ENCODE assay signal across 8 cellular contexts in genomic region chr1:48776400-48777218, GRCh38. TPM values are rescaled to one million over a fixed set of nuclear protein-coding genes. Genes with fewer than 3 reads are reported as not detected.
DNase-seq lines count a peak whose midpoint lies in the region; ATAC-seq, FAIRE-seq and TF ChIP-seq lines count a peak whose summit lies in the region.

BEND5 (minus strand) TSS chr1:48776891; CDS start chr1:48776831, 60 bp downstream.

- TF ChIP-seq CTCF in brain microvascular endothelial cell (IDR thresholded peaks at IDR 0.05; ENCODE audit: low read depth, low read length, missing control alignments) (no peak), keratinocyte (optimal IDR thresholded peaks at IDR 0.05 in 1 of 3, IDR thresholded peaks at IDR 0.05 in 1 of 3, conservative IDR thresholded peaks at IDR 0.05 in 1 of 3; ENCODE audit: extremely low read depth in 1 of 3, insufficient read depth in 2 of 3, low read length in 3 of 3) (no peak)

- no peaks in the 10 kb centered on the region for H3K27me3 ChIP-seq in CD8-positive, alpha-beta memory T cell (ENCODE audit: insufficient read depth, low read length, poor library complexity, severe bottlenecking)
- H3K27me3 ChIP-seq in brain microvascular endothelial cell (replicated peaks) (no peaks in the 10 kb centered on the region), keratinocyte (ENCODE audit: control insufficient read depth, extremely low read depth, insufficient read depth, low read length) (peaks cover 43% of the 10 kb centered on the region)

- peaks cover 0 to 6% (median 0%) of the 10 kb centered on the region in 5 donors for H3K9me3 Mint-ChIP-seq in CD8-positive, alpha-beta memory T cell

- peak; percentile 63 for ATAC-seq in T-helper 17 cell
- ATAC-seq in GM21367 (IDR thresholded peaks at IDR 0.05; ENCODE audit: unreplicated experiment) = no peak
- ATAC-seq in HG03039 (IDR thresholded peaks at IDR 0.05; ENCODE audit: unreplicated experiment) = no peak

- peaks cover 8% of the 10 kb centered on the region for H3K4me1 ChIP-seq in CD8-positive, alpha-beta memory T cell (ENCODE audit: insufficient read depth, low read length)
- H3K4me1 ChIP-seq in keratinocyte (ENCODE audit: control insufficient read depth, extremely low read depth, insufficient read depth, low read length) = no peaks in the 10 kb centered on the region

- H3K4me3 Mint-ChIP-seq in CD8-positive, alpha-beta memory T cell = peak within 1 kb of the TSS; percentile 78 to 91 (median 87)
- peak within 1 kb of the TSS; percentile 82 for H3K4me3 Mint-ChIP-seq in T-helper 17 cell

- H3K9ac ChIP-seq in keratinocyte (ENCODE audit: control insufficient read depth, extremely low read depth, insufficient read depth, low read length) = no peak within 1 kb of the TSS

- H3K4me2 ChIP-seq in keratinocyte (ENCODE audit: control insufficient read depth, extremely low read depth, insufficient read depth, low read depth, low read length) = peak within 1 kb of the TSS; percentile 37

- POLR2A ChIA-PET in CD8-positive, alpha-beta memory T cell (lab: Charles Lee) = no interaction called here

- H3K79me2 ChIP-seq in keratinocyte (ENCODE audit: control insufficient read depth, insufficient read depth, low read length) = no peaks in the 10 kb centered on the region

- peak within 1 kb of the TSS in 5 of 8 donors; percentile 56 to 92 (median 76) for H3K27ac Mint-ChIP-seq in CD8-positive, alpha-beta memory T cell
- H3K27ac Mint-ChIP-seq in T-helper 17 cell = no peak within 1 kb of the TSS

- no peak for FAIRE-seq in keratinocyte (lab: Jason Lieb, UNC)

- H3K27ac ChIP-seq in CD8-positive, alpha-beta memory T cell (ENCODE audit: low read depth, low read length) = no peak within 1 kb of the TSS
- H3K27ac ChIP-seq in brain microvascular endothelial cell = no peak within 1 kb of the TSS
- no peak within 1 kb of the TSS for H3K27ac ChIP-seq in keratinocyte (ENCODE audit: control insufficient read depth, insufficient read depth, low read length)

- in situ Hi-C loops in brain microvascular endothelial cell (cut with HindIII; ENCODE audit: low pct_ligation_motif_present, low sequenced_read_pairs) = no loop called here

- H2AFZ ChIP-seq in keratinocyte (ENCODE audit: control insufficient read depth, low read length) = no peak within 1 kb of the TSS

- H3K9me3 ChIP-seq in CD8-positive, alpha-beta memory T cell (ENCODE audit: low read length) = no peaks in the 10 kb centered on the region
- H3K9me3 ChIP-seq in T-helper 17 cell (ENCODE audit: control insufficient read depth, low read length, poor library complexity, severe bottlenecking) (no peaks in the 10 kb centered on the region), keratinocyte (ENCODE audit: control insufficient read depth, low read depth, low read length) (no peaks in the 10 kb centered on the region)

- peak within 1 kb of the TSS; percentile 55 for H3K4me3 ChIP-seq in CD8-positive, alpha-beta memory T cell (ENCODE audit: low read length)
- peak within 1 kb of the TSS; percentile 56 for H3K4me3 ChIP-seq in brain microvascular endothelial cell (ENCODE audit: low read depth, low read length)
- H3K4me3 ChIP-seq in keratinocyte (ENCODE audit: control insufficient read depth in 2 of 3, extremely low read depth in 1 of 3, insufficient read depth in 2 of 3, low read depth in 1 of 3, low read length in 3 of 3) = peak within 1 kb of the TSS in 1 of 3 experiments; percentile 20

- DNase-seq in CD8-positive, alpha-beta memory T cell = peak; percentile 15 to 84 (median 56)
- DNase-seq in LHCN-M2 (ENCODE audit: low read depth) (peak; percentile 13), T-helper 17 cell (peak in 1 of 3 donors; percentile 12), brain microvascular endothelial cell (no peak), keratinocyte (ENCODE audit: low read depth, low spot score) (no peak)
- peak; percentile 30 for DNase-seq in stimulated activated CD4-positive, alpha-beta T cell treated with anti-CD3 and anti-CD28 coated beads, Interleukin-12 subunit alpha, Interleukin-12 subunit beta, amount 100 ng/mL, for 4 hours

- H3K27me3 Mint-ChIP-seq in CD8-positive, alpha-beta memory T cell = peaks cover 13 to 34% of the 10 kb centered on the region in 2 donors
- peaks cover 31% of the 10 kb centered on the region for H3K27me3 Mint-ChIP-seq in T-helper 17 cell

- H3K4me1 Mint-ChIP-seq in CD8-positive, alpha-beta memory T cell = peaks cover 10 to 21% (median 12%) of the 10 kb centered on the region in 3 donors
- peaks cover 6% of the 10 kb centered on the region for H3K4me1 Mint-ChIP-seq in T-helper 17 cell

- H3K36me3 ChIP-seq in CD8-positive, alpha-beta memory T cell (ENCODE audit: insufficient read depth, low read length) = no peaks in the 10 kb centered on the region
- no peaks in the 10 kb centered on the region for H3K36me3 ChIP-seq in brain microvascular endothelial cell (replicated peaks)
- no peaks in the 10 kb centered on the region for H3K36me3 ChIP-seq in keratinocyte (ENCODE audit: control insufficient read depth in 2 of 2, extremely low read depth in 1 of 2, insufficient read depth in 2 of 2, low read length in 2 of 2)

- H3K9me1 ChIP-seq in keratinocyte (ENCODE audit: control insufficient read depth, extremely low read depth, insufficient read depth, low read length) = no peaks in the 10 kb centered on the region

- dilution Hi-C loops in keratinocyte (cut with MboI; ENCODE audit: extremely low pct_ligation_motif_present, low sequenced_read_pairs) = no loop called here

- no peaks in the 10 kb centered on the region for H4K20me1 ChIP-seq in keratinocyte (ENCODE audit: control insufficient read depth, extremely low read depth, insufficient read depth, low read length)

- peaks cover 0 to 2% (median 0%) of the 10 kb centered on the region in 3 donors for H3K36me3 Mint-ChIP-seq in CD8-positive, alpha-beta memory T cell
- peaks cover 3% of the 10 kb centered on the region for H3K36me3 Mint-ChIP-seq in T-helper 17 cell (ENCODE audit: low read depth)

- CTCF ChIA-PET in CD8-positive, alpha-beta memory T cell (lab: Charles Lee) = interaction anchor here (1.5 kb wide), 1 partner anchor 41 kb away, joined by 3 read pairs; no protein-coding TSS in a partner anchor

RNA-seq across cellular contexts. Expression of gene BEND5, which starts in this region (rescaled TPM):
- 1 to 10 TPM in 1 of 2 experiments, under 1 TPM in 1; 0.55 to 1.1 TPM for total RNA-seq in CD8-positive, alpha-beta memory T cell
- 3.1 TPM for polyA plus RNA-seq in CD8-positive, alpha-beta memory T cell
- total RNA-seq in LHCN-M2 (2014; rRNA removed) (0.29 and 0.58 TPM in 2 replicates), T-helper 17 cell (under 1 TPM; 0.70 to 0.92 TPM)
- 3.2 TPM for polyA plus RNA-seq in LHCN-M2 (2012)
- polyA plus RNA-seq in keratinocyte = 0.06 TPM in 1 of 3 replicates, not detected in the others
- polyA plus RNA-seq in keratinocyte (2011; ENCODE audit: low read depth) = not detected
- 0.04 TPM in 1 of 2 replicates, not detected in the other for polyA plus RNA-seq in keratinocyte (2011; cell fraction: cytosol; rRNA removed)
- not detected in 2 replicates for polyA plus RNA-seq in keratinocyte (2011; cell fraction: nucleus; rRNA removed)
- not detected in 2 replicates for polyA plus RNA-seq in keratinocyte (2012; ENCODE audit: low replicate concordance)
- polyA minus RNA-seq in keratinocyte = not detected in 3 replicates
- polyA minus RNA-seq in keratinocyte (2011; cell fraction: cytosol; rRNA and poly(A)+ RNA removed) = not detected
- not detected in 2 replicates for polyA minus RNA-seq in keratinocyte (2011; cell fraction: nucleus; rRNA and poly(A)+ RNA removed)

Comparison
In these comparisons a context has a peak if more than half of its experiments do, and no peak if none do; other contexts are left out.
1. Peak in ATAC-seq in T-helper 17 cell; RNA of the gene not detected or under 1 TPM.
2. DNase-seq: peak in CD8-positive, alpha-beta memory T cell (5 of 5), LHCN-M2 (single experiment) and stimulated activated CD4-positive, alpha-beta T cell treated with anti-CD3 and anti-CD28 coated beads, Interleukin-12 subunit alpha, Interleukin-12 subunit beta, amount 100 ng/mL, for 4 hours (single experiment); none in brain microvascular endothelial cell (single experiment) and keratinocyte (single experiment).